Comparison of ENCODE assay signal across 8 cellular contexts in the genomic region with DNA sequence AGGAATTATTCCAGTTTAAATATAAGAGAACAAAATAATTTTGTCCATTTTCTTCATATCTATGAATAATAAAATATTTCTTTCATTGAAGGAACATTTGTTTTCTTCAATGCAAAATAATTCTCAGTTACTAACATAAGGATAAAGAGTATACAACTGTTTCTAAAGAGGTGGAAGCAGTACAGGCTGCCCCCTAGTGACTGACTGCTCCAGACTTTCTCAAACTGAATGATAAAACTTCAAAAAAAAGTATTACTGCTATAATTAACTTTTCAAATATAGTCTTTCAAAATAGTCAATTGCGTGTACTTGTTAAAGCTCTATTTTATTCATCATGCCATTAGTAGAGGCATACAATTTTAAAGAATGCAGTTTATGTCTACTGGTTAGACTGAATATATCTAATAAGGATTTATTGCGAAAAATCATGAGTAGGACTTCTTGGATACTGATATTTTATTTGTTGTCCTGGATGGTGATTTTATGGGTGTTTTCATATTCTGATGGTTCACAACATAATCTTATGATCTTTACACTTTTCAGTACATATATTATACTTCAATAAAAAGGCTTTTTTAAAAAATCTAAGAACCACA.
DNase-seq lines count a peak whose midpoint lies in the region; ATAC-seq and TF ChIP-seq lines count a peak whose summit lies in the region.
"Had no signal": no experiment of that assay in that cellular context is flagged by ENCODE, and none has a peak within 500 bp of the region (broad histone marks: within the 10 kb centered on the region; RNA-seq: fewer than 3 reads in every experiment).

No MANE protein-coding gene starts in this region.

- H3K27me3 ChIP-seq in HCT116 (ENCODE audit: insufficient read depth, low read length) = no peaks in the 10 kb centered on the region
- no peaks in the 10 kb centered on the region for H3K27me3 ChIP-seq in SU-DHL-6 (ENCODE audit: low read length)
- H3K27me3 ChIP-seq in upper lobe of right lung = no peaks in the 10 kb centered on the region

- RAD21 ChIA-PET in HCT116 (lab: Charles Lee; ENCODE audit: low non-redundant PET in 1 of 2, low total read pairs in 2 of 2, uncharacterized antibody in 2 of 2, unreplicated experiment in 2 of 2) = no interaction called here

- H3F3A ChIP-seq in SU-DHL-6 (ENCODE audit: insufficient read depth) = no peaks in the 10 kb centered on the region; the same call in 1 of the 2 replicates

- CTCF ChIA-PET in HCT116 (lab: Charles Lee) = interaction anchor here (0.8 to 2.1 kb wide), 13 partner anchors 10 to 700 kb away, joined by 3 to 8 read pairs (median 3); a partner anchor contains a TSS

- ATAC-seq in HCT116 = 0 out of 2 replicates have a peak, but pooled peaks have one; percentile 62
- ATAC-seq in upper lobe of right lung = no peak
- no peak for ATAC-seq in HG03521 (IDR thresholded peaks at IDR 0.05; ENCODE audit: unreplicated experiment)
- no peak for ATAC-seq in GM18873 (IDR thresholded peaks at IDR 0.05; ENCODE audit: low FRiP score, unreplicated experiment)
- ATAC-seq: right cardiac atrium had no signal

- peak; percentile 56 for TF ChIP-seq RAD21 in HCT116 (IDR thresholded peaks at IDR 0.05; ENCODE audit: low read depth)

- H3K4me1 ChIP-seq in HCT116 (ENCODE audit: control insufficient read depth in 1 of 2, insufficient read depth in 2 of 2, low read length in 2 of 2) (no peaks in the 10 kb centered on the region), upper lobe of right lung (no peaks in the 10 kb centered on the region)

- DNase-seq in DMS53 treated with DMSO at 0.1 percent for 48 hours (lab: John Stamatoyannopoulos, UW; ENCODE audit: unreplicated experiment) (peak; percentile 14), HCT116 (ENCODE audit: low read depth, low spot score) (peak; percentile 15), hepatic stellate cell (ENCODE audit: low spot score) (peak; percentile 5), upper lobe of right lung (no peak)

- no peak overlapping the region for H3K9ac ChIP-seq in HCT116 (ENCODE audit: low read length)
- H3K9ac ChIP-seq in SU-DHL-6 (ENCODE audit: low read length) = no peak overlapping the region

- H3K9me3 ChIP-seq in HCT116 (ENCODE audit: control insufficient read depth in 1 of 2, insufficient read depth in 1 of 2, low read depth in 1 of 2, low read length in 2 of 2) (no peaks in the 10 kb centered on the region), SU-DHL-6 (ENCODE audit: insufficient read depth, low read length) (no peaks in the 10 kb centered on the region), upper lobe of right lung (no peaks in the 10 kb centered on the region)

- H3K4me2 ChIP-seq in HCT116 (ENCODE audit: low read length) = no peak overlapping the region
- H3K4me2 ChIP-seq in SU-DHL-6 (ENCODE audit: low read depth, low read length, poor library complexity, severe bottlenecking) = no peak overlapping the region

- H4K20me1 ChIP-seq in HCT116 (ENCODE audit: insufficient read depth) = 0 out of 2 replicates have a peak, but pooled peaks cover 3% of the 10 kb centered on the region
- no peaks in the 10 kb centered on the region for H4K20me1 ChIP-seq in SU-DHL-6 (ENCODE audit: low read depth, low read length)

- no peak overlapping the region for H3K27ac ChIP-seq in HCT116 (ENCODE audit: low read depth, low read length)
- no peak overlapping the region for H3K27ac ChIP-seq in SU-DHL-6 (ENCODE audit: low read depth, low read length)
- no peak overlapping the region for H3K27ac ChIP-seq in upper lobe of right lung

- H3K9me2 ChIP-seq in HCT116 (ENCODE audit: insufficient read depth) = no peaks in the 10 kb centered on the region
- H3K9me2 ChIP-seq in SU-DHL-6 (replicated peaks; ENCODE audit: insufficient read depth, low read length) = no peaks in the 10 kb centered on the region

- H3K4me3 ChIP-seq in HCT116 (replicated peaks in 1 of 2; ENCODE audit: low read depth in 1 of 2, low read length in 2 of 2) (no peak overlapping the region), SU-DHL-6 (ENCODE audit: insufficient read depth, low read length, poor library complexity, severe bottlenecking) (no peak overlapping the region), upper lobe of right lung (no peak overlapping the region)

- TF ChIP-seq CTCF in HCT116 (IDR thresholded peaks at IDR 0.05 in 2 of 3, conservative IDR thresholded peaks at IDR 0.05 in 1 of 3; ENCODE audit: borderline replicate concordance in 1 of 3, insufficient read depth in 1 of 3, low read depth in 2 of 3, low read length in 2 of 3) (peak; percentile 41 to 76 (median 72); a peak in 5 of 6 replicates), SU-DHL-6 (IDR thresholded peaks at IDR 0.05; ENCODE audit: insufficient read depth, low read length, poor library complexity, severe bottlenecking) (peak; percentile 96), upper lobe of right lung (IDR thresholded peaks at IDR 0.05) (peak; percentile 54)

- BruUV-seq in HCT116 (replicated peaks; lab: Mats Ljungman, UMichigan) = no TSS peak

- POLR2A ChIA-PET in HCT116 (lab: Charles Lee) = no interaction called here

- H3K79me2 ChIP-seq in HCT116 (ENCODE audit: insufficient read depth, low read length) (no peaks in the 10 kb centered on the region), SU-DHL-6 (ENCODE audit: insufficient read depth, low read length) (no peaks in the 10 kb centered on the region)

- H3K36me3 ChIP-seq in HCT116 (ENCODE audit: control insufficient read depth in 1 of 2, insufficient read depth in 2 of 2, low read length in 2 of 2) (no peaks in the 10 kb centered on the region), SU-DHL-6 (ENCODE audit: low read length) (no peaks in the 10 kb centered on the region), upper lobe of right lung (no peaks in the 10 kb centered on the region)

- no peak for TF ChIP-seq POLR2A in HCT116 (IDR thresholded peaks at IDR 0.05; ENCODE audit: borderline replicate concordance, extremely low read depth, insufficient read depth, insufficient read length)

- H2AFZ ChIP-seq in HCT116 (ENCODE audit: low read depth, low read length, poor library complexity, severe bottlenecking) (no peak overlapping the region), SU-DHL-6 (ENCODE audit: low read depth, low read length, severe bottlenecking) (no peak overlapping the region)

- intact Hi-C loops in HCT116 (cut with micrococcal nuclease) (loop anchor here (5.0 to 10.0 kb wide), 3 partner anchors 413 to 1033 kb away; no protein-coding TSS in a partner anchor), upper lobe of right lung (cut with DNase I) (no loop called here)

TF ChIP-seq in HCT116, 20 proteins besides CTCF, POLR2A, EP300 and RAD21:
- TF ChIP-seq SP1 (IDR thresholded peaks at IDR 0.05; ENCODE audit: low read depth) = no peak
- TF ChIP-seq ELF1 (IDR thresholded peaks at IDR 0.05; ENCODE audit: borderline replicate concordance, low read depth) = no peak
- no peak for TF ChIP-seq ZFX (IDR thresholded peaks at IDR 0.05)
- TF ChIP-seq SRF (IDR thresholded peaks at IDR 0.05; ENCODE audit: low read depth) = no peak
- TF ChIP-seq YY1 (IDR thresholded peaks at IDR 0.05; ENCODE audit: extremely low read depth, insufficient replicate concordance, low read depth, low read length) = no peak
- no peak for TF ChIP-seq EZH2phosphoT487 (IDR thresholded peaks at IDR 0.05; ENCODE audit: borderline replicate concordance)
- no peak for TF ChIP-seq CEBPB (IDR thresholded peaks at IDR 0.05; ENCODE audit: low read depth)
